In genomic region chr7:17917842-17918241, GRCh38 we compare ENCODE assay signal across 29 cellular contexts. TPM values are rescaled to one million over a fixed set of nuclear protein-coding genes. Genes with fewer than 3 reads are reported as not detected.
A peak's percentile ranks its signal among the peaks of the same experiment; 100 is the strongest.
DNase-seq lines count a peak whose midpoint lies in the region; ATAC-seq, FAIRE-seq and TF ChIP-seq lines count a peak whose summit lies in the region.
"Had no signal": no experiment of that assay in that cellular context is flagged by ENCODE, and none has a peak within 500 bp of the region (broad histone marks: within the 10 kb centered on the region; RNA-seq: fewer than 3 reads in every experiment).

No MANE protein-coding gene starts in this region.

- H3K79me2 ChIP-seq in HepG2 (ENCODE audit: insufficient read depth, low read length), result peaks cover 88% of the 10 kb centered on the region

- peaks cover 38% of the 10 kb centered on the region for H3K4me1 Mint-ChIP-seq in WTC11
- peaks cover 16% of the 10 kb centered on the region for H3K4me1 Mint-ChIP-seq in progenitor cell of endocrine pancreas (ENCODE audit: low read depth)

- TF ChIP-seq EP300 in HepG2 (IDR thresholded peaks at IDR 0.05; ENCODE audit: low read depth in 2 of 2, low read length in 2 of 2) (no peak), HepG2 (CRISPR knock-in tag; IDR thresholded peaks at IDR 0.05; ENCODE audit: borderline replicate concordance) (no peak), sigmoid colon (IDR thresholded peaks at IDR 0.05) (no peak)

- H3K36me3 Mint-ChIP-seq in WTC11 (no peaks in the 10 kb centered on the region), progenitor cell of endocrine pancreas (ENCODE audit: insufficient read depth) (peaks cover 4% of the 10 kb centered on the region)

- in situ Hi-C loops in HepG2 (cut with HindIII; ENCODE audit: extremely low pct_ligation_motif_present, low pct_unique_long_range_greater_than_20kb), result no loop called here
- in situ Hi-C loops in GM13977 (cut with MboI; ENCODE audit: low pct_unique_long_range_greater_than_20kb, low sequenced_read_pairs, unreplicated experiment), result no loop called here

- TF ChIP-seq CTCF in WTC11 (IDR thresholded peaks at IDR 0.05) (no peak), HepG2 (CRISPR knock-in tag; IDR thresholded peaks at IDR 0.05) (no peak), progenitor cell of endocrine pancreas (IDR thresholded peaks at IDR 0.05; ENCODE audit: unreplicated experiment) (no peak), sigmoid colon (IDR thresholded peaks at IDR 0.05) (no peak), GM13977 (IDR thresholded peaks at IDR 0.05; ENCODE audit: extremely low read depth, insufficient read depth, missing control alignments) (no peak), esophagus squamous epithelium (IDR thresholded peaks at IDR 0.05) (no peak)

- POLR2A ChIA-PET in WTC11 (lab: Charles Lee) (no interaction called here), HepG2 (lab: Yijun Ruan, JAX) (no interaction called here)

- H3K27me3 ChIP-seq in HepG2 (ENCODE audit: control insufficient read depth in 1 of 2, insufficient read depth in 2 of 2, low read length in 2 of 2), result no peaks in the 10 kb centered on the region
- no peaks in the 10 kb centered on the region for H3K27me3 ChIP-seq in sigmoid colon
- H3K27me3 ChIP-seq in esophagus squamous epithelium, result no peaks in the 10 kb centered on the region
- H3K27me3 ChIP-seq: BE2C, BLaER1 had no signal

- H3K9me3 ChIP-seq in HepG2 (ENCODE audit: low read length) (peaks cover 8% of the 10 kb centered on the region), sigmoid colon (no peaks in the 10 kb centered on the region), esophagus squamous epithelium (peaks cover 0 to 6% (median 5%) of the 10 kb centered on the region in 3 donors)
- H3K9me3 ChIP-seq: BE2C had no signal

- H3K9me3 Mint-ChIP-seq in WTC11, result no peaks in the 10 kb centered on the region
- H3K9me3 Mint-ChIP-seq in progenitor cell of endocrine pancreas (ENCODE audit: low read depth), result peaks cover 6% of the 10 kb centered on the region

- no peak overlapping the region for H2AFZ ChIP-seq in HepG2 (ENCODE audit: low read length)

- H3K9ac ChIP-seq in HepG2 (ENCODE audit: insufficient read depth, low read depth, low read length), result no peak overlapping the region
- H3K9ac ChIP-seq: BLaER1 had no signal

- BruUV-seq in HepG2 (replicated peaks; lab: Mats Ljungman, UMichigan), result no TSS peak

- CTCF ChIA-PET in WTC11 (lab: Charles Lee) (no interaction called here), HepG2 (lab: Yijun Ruan, JAX; ENCODE audit: low intra/inter-chr PET ratio, low total read pairs) (no interaction called here)

- intact Hi-C loops in HepG2 (cut with micrococcal nuclease; ENCODE audit: unreplicated experiment) (no loop called here), sigmoid colon (cut with DNase I) (no loop called here), esophagus squamous epithelium (cut with DNase I) (no loop called here)

- H3K4me3 Mint-ChIP-seq in WTC11 (no peak overlapping the region), progenitor cell of endocrine pancreas (ENCODE audit: low read depth) (no peak overlapping the region)
- H3K4me3 Mint-ChIP-seq: CD14-positive monocyte; CD4-positive, CD25-positive, alpha-beta regulatory T cell; CD8-positive, alpha-beta memory T cell had no signal

- H3K36me3 ChIP-seq in HepG2 (replicated peaks in 1 of 2; ENCODE audit: control insufficient read depth in 1 of 2, insufficient read depth in 2 of 2, low read length in 2 of 2), result no peaks in the 10 kb centered on the region
- H3K36me3 ChIP-seq in sigmoid colon, result no peaks in the 10 kb centered on the region
- no peaks in the 10 kb centered on the region for H3K36me3 ChIP-seq in esophagus squamous epithelium
- H3K36me3 ChIP-seq: BE2C, BLaER1 had no signal

- H3K27me3 Mint-ChIP-seq in WTC11 (ENCODE audit: low read depth) (no peaks in the 10 kb centered on the region), progenitor cell of endocrine pancreas (no peaks in the 10 kb centered on the region)
- H3K27me3 Mint-ChIP-seq: CD4-positive, alpha-beta memory T cell; CD4-positive, CD25-positive, alpha-beta regulatory T cell; CD8-positive, alpha-beta memory T cell had no signal

- H4K20me1 ChIP-seq in HepG2 (ENCODE audit: insufficient read depth, low read length), result peaks cover 6% of the 10 kb centered on the region; the same call in 1 of the 2 replicates

- 0 out of 2 replicates have a peak overlapping the region, but pooled peaks have one; percentile 13 for H3K4me2 ChIP-seq in HepG2 (ENCODE audit: low read depth, low read length)
- H3K4me2 ChIP-seq: BLaER1 had no signal

- ATAC-seq in WTC11 (no peak), HepG2 (peak; percentile 46; the same call in 1 of the 3 replicates)
- ATAC-seq: GM12878 had no signal

- no peak overlapping the region for H3K4me3 ChIP-seq in HepG2 (replicated peaks in 1 of 3; ENCODE audit: insufficient read depth in 1 of 3, low read depth in 2 of 3, low read length in 3 of 3)
- no peak overlapping the region for H3K4me3 ChIP-seq in sigmoid colon
- no peak overlapping the region for H3K4me3 ChIP-seq in esophagus squamous epithelium
- H3K4me3 ChIP-seq: BLaER1, GM12878 had no signal

- no peak for DNase-seq in H54 (ENCODE audit: insufficient read length, low spot score)
- no peak for DNase-seq in WTC11 (ENCODE audit: low spot score)
- DNase-seq in HepG2 (ENCODE audit: low spot score), result peak; percentile 4
- DNase-seq in progenitor cell of endocrine pancreas (ENCODE audit: low spot score, unreplicated experiment), result no peak
- no peak for DNase-seq in sigmoid colon
- no peak for DNase-seq in activated naive CD4-positive, alpha-beta T cell treated with Interleukin-2 at 50 U/mL for 16 hours
- DNase-seq in GM13977 (ENCODE audit: low spot score), result no peak
- no peak for DNase-seq in esophagus squamous epithelium (lab: John Stamatoyannopoulos, UW)
- DNase-seq: 8988T; ACHN; BE2C; C1 segment of cervical spinal cord; CD4-positive, alpha-beta memory T cell; CD4-positive, CD25-positive, alpha-beta regulatory T cell; CD8-positive, alpha-beta memory T cell; COR-L47; DMS 273 treated with DMSO at 0.1 percent for 48 hours; DMS153; DMS53; DMS79; DND-41; EL; GDM1 had no signal

- peaks cover 54% of the 10 kb centered on the region for H3K4me1 ChIP-seq in HepG2 (ENCODE audit: insufficient read depth, low read length)
- peaks cover 0 to 27% (median 17%) of the 10 kb centered on the region in 4 donors for H3K4me1 ChIP-seq in sigmoid colon
- peaks cover 0 to 25% (median 4%) of the 10 kb centered on the region in 3 donors for H3K4me1 ChIP-seq in esophagus squamous epithelium
- H3K4me1 ChIP-seq: BE2C, BLaER1 had no signal

- peak; percentile 62 for FAIRE-seq in H54 (lab: Jason Lieb, UNC)
- no peak for FAIRE-seq in HepG2 (lab: Jason Lieb, UNC)
- FAIRE-seq: A204.1, GM12878, GM12892, GM19239 had no signal

- no peak overlapping the region for H3K27ac ChIP-seq in HepG2 (ENCODE audit: extremely low read length, insufficient read depth, low read length)
- H3K27ac ChIP-seq in sigmoid colon, result no peak overlapping the region
- H3K27ac ChIP-seq in esophagus squamous epithelium, result no peak overlapping the region
- H3K27ac ChIP-seq: BLaER1 had no signal

- WGBS in HepG2 (ENCODE audit: low lambda C conversion rate), result 56% methylated on average over 3 of the region's 3 CpGs
- WGBS in sigmoid colon, 2 donors, result 80 to 91% methylated on average over 3 of the region's 3 CpGs
- WGBS in esophagus squamous epithelium, 2 donors, result 88 to 98% methylated on average over 3 of the region's 3 CpGs

- H3K27ac Mint-ChIP-seq in WTC11 (peak overlapping the region; percentile 6; the same call in 1 of the 2 replicates), progenitor cell of endocrine pancreas (peak overlapping the region; percentile 34)
- H3K27ac Mint-ChIP-seq: CD4-positive, alpha-beta memory T cell; CD8-positive, alpha-beta memory T cell had no signal

- no peak for TF ChIP-seq RAD21 in HepG2 (CRISPR knock-in tag; IDR thresholded peaks at IDR 0.05)

- TF ChIP-seq POLR2A in H54 (IDR thresholded peaks at IDR 0.05; ENCODE audit: low read depth, low read length) (no peak), HepG2 (IDR thresholded peaks at IDR 0.05; ENCODE audit: insufficient read depth in 1 of 2, low read depth in 2 of 2, low read length in 2 of 2) (no peak), sigmoid colon (IDR thresholded peaks at IDR 0.05) (no peak), esophagus squamous epithelium (IDR thresholded peaks at IDR 0.05) (no peak)

TF ChIP-seq in WTC11, 78 proteins besides CTCF, POLR2A, EP300 and RAD21 (continues in another document):
- TF ChIP-seq ESRRA (CRISPR knock-in tag; IDR thresholded peaks at IDR 0.05; ENCODE audit: borderline replicate concordance), result no peak
- TF ChIP-seq ZNF423 (CRISPR knock-in tag; IDR thresholded peaks at IDR 0.05), result no peak

TF ChIP-seq in HepG2, 621 proteins besides CTCF, POLR2A, EP300 and RAD21 (continues in another document):
- TF ChIP-seq FOXP1 (IDR thresholded peaks at IDR 0.05) (no peak), FOXP1 (CRISPR knock-in tag; IDR thresholded peaks at IDR 0.05) (0 out of 2 replicates have a peak, but pooled peaks have one; percentile 28)

RNA-seq across cellular contexts. Expression of gene SNX13, which starts 22.5 kb away (rescaled TPM):
- 27.5 to 30.0 TPM (median 29.3 TPM) in 3 replicates for total RNA-seq in WTC11 (2021)
- 32.3 and 35.7 TPM in 2 replicates for total RNA-seq in HepG2 (2016; rRNA removed; fragmentation: Illumina TruSeq; extraction: Trizol)
- 46.8 and 53.2 TPM in 2 replicates for total RNA-seq in HepG2 (2016; cell fraction: cytosol; rRNA removed; fragmentation: Illumina TruSeq; extraction: Trizol; ENCODE audit: low read depth)
- total RNA-seq in HepG2 (2016; cell fraction: insoluble cytoplasmic fraction; rRNA removed; fragmentation: Illumina TruSeq; extraction: Trizol), result 32.8 and 35.2 TPM in 2 replicates
- total RNA-seq in HepG2 (2016; cell fraction: membrane; rRNA removed; fragmentation: Illumina TruSeq; extraction: Trizol), result 27.8 and 28.4 TPM in 2 replicates
- total RNA-seq in HepG2 (2016; cell fraction: nucleus; rRNA removed; fragmentation: Illumina TruSeq; extraction: Trizol), result 49.7 and 53.6 TPM in 2 replicates
- polyA plus RNA-seq in HepG2 (2011; rRNA removed), result 12.6 and 14.3 TPM in 2 replicates
- 5.2 and 8.2 TPM in 2 replicates for polyA plus RNA-seq in HepG2 (2011; cell fraction: cytosol; rRNA removed)
- 17.1 and 19.6 TPM in 2 replicates for polyA plus RNA-seq in HepG2 (2011; cell fraction: nucleus; rRNA removed)
- polyA plus RNA-seq in HepG2 (2012), result 11.0 and 14.3 TPM in 2 replicates
- 2.2 and 2.3 TPM in 2 replicates for polyA plus RNA-seq in HepG2 (2016; cell fraction: cytosol; fragmentation: Illumina TruSeq; extraction: Trizol; ENCODE audit: low read depth)
- 19.9 and 22.4 TPM in 2 replicates for polyA plus RNA-seq in HepG2 (2016; cell fraction: insoluble cytoplasmic fraction; fragmentation: Illumina TruSeq; extraction: Trizol; ENCODE audit: low read depth)
- 8.0 and 8.6 TPM in 2 replicates for polyA plus RNA-seq in HepG2 (2016; cell fraction: membrane; fragmentation: Illumina TruSeq; extraction: Trizol; ENCODE audit: low read depth)
- 20.3 and 23.3 TPM in 2 replicates for polyA plus RNA-seq in HepG2 (2016; cell fraction: nucleus; fragmentation: Illumina TruSeq; extraction: Trizol; ENCODE audit: insufficient read depth, low read depth)
- polyA minus RNA-seq in HepG2 (2011; rRNA and poly(A)+ RNA removed; ENCODE audit: low replicate concordance), result 11.9 and 12.5 TPM in 2 replicates
- 17.1 TPM in 2 replicates for polyA minus RNA-seq in HepG2 (2011; cell fraction: cytosol; rRNA and poly(A)+ RNA removed)
- 126 and 139 TPM in 2 replicates for polyA minus RNA-seq in HepG2 (2011; cell fraction: nucleus; rRNA and poly(A)+ RNA removed)
- total RNA-seq in progenitor cell of endocrine pancreas, result 44.4 and 48.5 TPM in 2 replicates
- total RNA-seq in sigmoid colon, result 10 to 100 TPM; 43.8 to 80.9 (median 52.0) TPM
- polyA plus RNA-seq in sigmoid colon, result 10 to 100 TPM in 2 of 3 donors, 1 to 10 TPM in 1; 9.6 to 12.1 (median 10.2) TPM
- 10 to 100 TPM; 15.9 to 39.9 (median 35.1) TPM for total RNA-seq in esophagus squamous epithelium
